In genomic region chr19:53195265-53195879, GRCh38 we compare ENCODE assay signal across 8 cellular contexts. TPM values are rescaled to one million over a fixed set of nuclear protein-coding genes. Genes with fewer than 3 reads are reported as not detected.
DNase-seq lines count a peak whose midpoint lies in the region; ATAC-seq and TF ChIP-seq lines count a peak whose summit lies in the region.

No MANE protein-coding gene starts in this region.

- no peaks in the 10 kb centered on the region for H3K27me3 ChIP-seq in lower lobe of right lung (ENCODE audit: low read depth)

- no peak overlapping the region for H3K27ac ChIP-seq in C4-2B
- H3K27ac ChIP-seq in lower lobe of right lung = no peak overlapping the region

- H3K36me3 ChIP-seq in lower lobe of right lung = no peaks in the 10 kb centered on the region

- DNase-seq in HK-2 (ENCODE audit: unreplicated experiment) = peak; percentile 42
- DNase-seq in NCI-H774 (lab: John Stamatoyannopoulos, UW) = peak; percentile 60
- DNase-seq in activated CD4-positive, alpha-beta T cell treated with anti-CD3 and anti-CD28 coated beads, Interleukin-2, amount 50 U/mL, for 48 hours = peak; percentile 65 to 72
- DNase-seq in dermis microvascular lymphatic vessel endothelial cell (ENCODE audit: low read depth in 2 of 2) = peak; percentile 81 to 90
- DNase-seq in lower lobe of right lung = peak; percentile 65
- peak; percentile 28 for DNase-seq in stimulated activated CD8-positive, alpha-beta memory T cell treated with anti-CD3 and anti-CD28 coated beads, Interleukin-12 subunit alpha, Interleukin-12 subunit beta, amount 100 ng/mL, for 4 hours (ENCODE audit: low read depth)

- H3K4me3 ChIP-seq in lower lobe of right lung = no peak overlapping the region

- TF ChIP-seq CTCF in C4-2B (conservative IDR thresholded peaks at IDR 0.05) (peak; percentile 85), lower lobe of right lung (IDR thresholded peaks at IDR 0.05) (peak; percentile 91)

- ATAC-seq in lower lobe of right lung = peak; percentile 71 to 77
- no peak for ATAC-seq in HG02884 (IDR thresholded peaks at IDR 0.05; ENCODE audit: unreplicated experiment)

- peaks cover 14% of the 10 kb centered on the region for H3K9me3 ChIP-seq in lower lobe of right lung

- H3K4me1 ChIP-seq in lower lobe of right lung = peaks cover 17% of the 10 kb centered on the region

- intact Hi-C loops in lower lobe of right lung (cut with DNase I) = no loop called here

RNA-seq across cellular contexts. Expression of gene ZNF665, which starts 2.2 kb away (rescaled TPM):
- 1.6 and 1.9 TPM in 2 replicates for total RNA-seq in dermis microvascular lymphatic vessel endothelial cell
- total RNA-seq in lower lobe of right lung = 4.5 TPM

RNA-seq across cellular contexts. Expression of gene ZNF347, which starts 36.5 kb away (rescaled TPM):
- total RNA-seq in dermis microvascular lymphatic vessel endothelial cell (4.0 and 4.9 TPM in 2 replicates), lower lobe of right lung (13.1 TPM)

RNA-seq across cellular contexts. Expression of gene ZNF677, which starts 59.3 kb away (rescaled TPM):
- total RNA-seq in dermis microvascular lymphatic vessel endothelial cell (10.3 and 12.6 TPM in 2 replicates), lower lobe of right lung (15.8 TPM)

Comparison
In these comparisons a context has a peak if more than half of its experiments do, and no peak if none do; other contexts are left out.
1. DNase-seq: peak in every context shown above with its lines; median percentile 86 in dermis microvascular lymphatic vessel endothelial cell; 68 in activated CD4-positive, alpha-beta T cell treated with anti-CD3 and anti-CD28 coated beads, Interleukin-2, amount 50 U/mL, for 48 hours; 65 in lower lobe of right lung; 60 in NCI-H774; 42 in HK-2; 28 in stimulated activated CD8-positive, alpha-beta memory T cell treated with anti-CD3 and anti-CD28 coated beads, Interleukin-12 subunit alpha, Interleukin-12 subunit beta, amount 100 ng/mL, for 4 hours.